8 cellular contexts compared by ENCODE assay signal in genomic region chr1:25543106-25543424, GRCh38. TPM values are rescaled to one million over a fixed set of nuclear protein-coding genes. Genes with fewer than 3 reads are reported as not detected.
DNase-seq lines count a peak whose midpoint lies in the region; ATAC-seq and TF ChIP-seq lines count a peak whose summit lies in the region.

No MANE protein-coding gene starts in this region.

- no peak overlapping the region for H3K27ac ChIP-seq in MM.1S (ENCODE audit: low read length)
- H3K27ac ChIP-seq in duodenal mucosa (ENCODE audit: low read depth, low read length), result no peak overlapping the region

- no peaks in the 10 kb centered on the region for H3K9me3 ChIP-seq in MM.1S (replicated peaks; ENCODE audit: insufficient read depth, low read length)
- no peaks in the 10 kb centered on the region for H3K9me3 ChIP-seq in duodenal mucosa (ENCODE audit: control insufficient read depth in 1 of 2, low read length in 2 of 2)
- H3K9me3 ChIP-seq in neuron (ENCODE audit: low read length), result no peaks in the 10 kb centered on the region

- no peaks in the 10 kb centered on the region for H3K9me2 ChIP-seq in MM.1S (replicated peaks; ENCODE audit: insufficient read depth, low read length)

- peak overlapping the region; percentile 23; the same call in 1 of the 2 replicates for H3K4me3 ChIP-seq in BJ (ENCODE audit: low read depth, low read length)
- H3K4me3 ChIP-seq in MM.1S (ENCODE audit: low read length), result peak overlapping the region; percentile 37; the same call in 1 of the 2 replicates
- peak overlapping the region; percentile 44 to 71 for H3K4me3 ChIP-seq in duodenal mucosa (ENCODE audit: low read depth in 1 of 2, low read length in 2 of 2)
- peak overlapping the region; percentile 68 for H3K4me3 ChIP-seq in neuron (ENCODE audit: low read length)

- TF ChIP-seq CTCF in BJ (IDR thresholded peaks at IDR 0.05; ENCODE audit: insufficient read depth, low read depth, low read length), result no peak
- no peak for TF ChIP-seq CTCF in MM.1S (IDR thresholded peaks at IDR 0.05; ENCODE audit: low read length)

- peaks cover 32% of the 10 kb centered on the region for H3K4me1 ChIP-seq in MM.1S (ENCODE audit: low read length)
- H3K4me1 ChIP-seq in duodenal mucosa (ENCODE audit: control insufficient read depth in 1 of 2, insufficient read depth in 2 of 2, low read length in 2 of 2), result peaks cover 25 to 27% of the 10 kb centered on the region in 2 donors
- H3K4me1 ChIP-seq in neuron (ENCODE audit: insufficient read depth, low read length), result peaks cover 13% of the 10 kb centered on the region

- peak overlapping the region; percentile 78 for H3K4me2 ChIP-seq in MM.1S (ENCODE audit: low read depth, low read length)

- CTCF ChIA-PET in BJ (lab: Yijun Ruan, JAX), result interaction anchor here (0.7 to 1.0 kb wide), 2 partner anchors 22 to 28 kb away, joined by 3 read pairs; no protein-coding TSS in a partner anchor

- POLR2A ChIA-PET in BJ (lab: Charles Lee), result interaction anchor here (0.7 kb wide), 1 partner anchor 13 kb away, joined by 3 read pairs; no protein-coding TSS in a partner anchor

- no peak for ATAC-seq in GM21576 (IDR thresholded peaks at IDR 0.05; ENCODE audit: unreplicated experiment)

- DNase-seq in BJ (ENCODE audit: low read depth) (no peak), MM.1S (no peak), NCI-H2196 treated with DMSO at 0.1 percent for 48 hours (lab: John Stamatoyannopoulos, UW; ENCODE audit: unreplicated experiment) (no peak), HuH-7 (ENCODE audit: low spot score) (no peak), NCI-H2029 (lab: John Stamatoyannopoulos, UW) (no peak)

- peaks cover 3% of the 10 kb centered on the region; the same call in 1 of the 2 replicates for H3K27me3 ChIP-seq in BJ (ENCODE audit: control insufficient read depth, insufficient read depth, low read length)
- no peaks in the 10 kb centered on the region for H3K27me3 ChIP-seq in MM.1S (replicated peaks; ENCODE audit: insufficient read depth, low read length)
- H3K27me3 ChIP-seq in duodenal mucosa (ENCODE audit: control insufficient read depth in 1 of 2, insufficient read depth in 2 of 2, low read length in 2 of 2), result no peaks in the 10 kb centered on the region
- peaks cover 2% of the 10 kb centered on the region for H3K27me3 ChIP-seq in neuron (ENCODE audit: insufficient read depth, low read length)

- no peaks in the 10 kb centered on the region for H4K20me1 ChIP-seq in MM.1S (ENCODE audit: insufficient read depth, low read length)

- H3K79me2 ChIP-seq in MM.1S (ENCODE audit: low read length), result peaks cover 43% of the 10 kb centered on the region

- H3F3A ChIP-seq in MM.1S (ENCODE audit: insufficient read depth, low read length), result peaks cover 7% of the 10 kb centered on the region

- H3K9ac ChIP-seq in MM.1S (ENCODE audit: low read length) (peak overlapping the region; percentile 15; the same call in 1 of the 2 replicates), duodenal mucosa (ENCODE audit: low read depth in 1 of 2, low read length in 2 of 2) (no peak overlapping the region)

- H3K36me3 ChIP-seq in BJ (ENCODE audit: control insufficient read depth, insufficient read depth, low read length), result no peaks in the 10 kb centered on the region
- no peaks in the 10 kb centered on the region for H3K36me3 ChIP-seq in MM.1S (replicated peaks; ENCODE audit: insufficient read depth, low read length)
- no peaks in the 10 kb centered on the region for H3K36me3 ChIP-seq in duodenal mucosa (ENCODE audit: control insufficient read depth in 1 of 2, insufficient read depth in 2 of 2, low read length in 2 of 2)
- H3K36me3 ChIP-seq in neuron (ENCODE audit: insufficient read depth, low read length), result no peaks in the 10 kb centered on the region

- peak overlapping the region; percentile 87 for H2AFZ ChIP-seq in MM.1S (ENCODE audit: low read length)
- H2AFZ ChIP-seq in neuron (ENCODE audit: low read depth, low read length), result peak overlapping the region; percentile 82

RNA-seq across cellular contexts. Expression of gene LDLRAP1, which starts 0.3 kb away (rescaled TPM):
- 17.1 and 27.2 TPM in 2 replicates for polyA plus RNA-seq in BJ (2011; rRNA removed)
- 14.3 and 18.1 TPM in 2 replicates for polyA minus RNA-seq in BJ (2011; rRNA and poly(A)+ RNA removed)
